In genomic region chr13:99218969-99219368, GRCh38 we compare ENCODE assay signal across 8 cellular contexts.
DNase-seq lines count a peak whose midpoint lies in the region; ATAC-seq and TF ChIP-seq lines count a peak whose summit lies in the region.

No MANE protein-coding gene starts in this region.

- H3K36me3 Mint-ChIP-seq in memory B cell = peaks cover 19% of the 10 kb centered on the region

- no peaks in the 10 kb centered on the region for H3K27me3 Mint-ChIP-seq in memory B cell

- TF ChIP-seq CTCF in GM13977 (IDR thresholded peaks at IDR 0.05; ENCODE audit: extremely low read depth, insufficient read depth, missing control alignments) = no peak

- in situ Hi-C loops in GM13977 (cut with MboI; ENCODE audit: low pct_unique_long_range_greater_than_20kb, low sequenced_read_pairs, unreplicated experiment) = no loop called here

- peaks cover 2% of the 10 kb centered on the region for H3K9me3 Mint-ChIP-seq in memory B cell

- ATAC-seq in GM18498 (IDR thresholded peaks at IDR 0.05; ENCODE audit: unreplicated experiment) = peak; percentile 66
- peak; percentile 45 for ATAC-seq in HG03060 (IDR thresholded peaks at IDR 0.05; ENCODE audit: low read depth, unreplicated experiment)
- peak; percentile 59 for ATAC-seq in memory B cell (ENCODE audit: low read depth)
- ATAC-seq in HG02970 (IDR thresholded peaks at IDR 0.05; ENCODE audit: low FRiP score, unreplicated experiment) = no peak

- DNase-seq in activated CD8-positive, alpha-beta memory T cell treated with anti-CD3 and anti-CD28 coated beads for 24 hours = peak; percentile 66
- DNase-seq in memory B cell (ENCODE audit: low spot score in 2 of 2) = no peak
- DNase-seq in GM13977 (ENCODE audit: low spot score) = no peak
- no peak for DNase-seq in SIG-M5 treated with dmso at 0.1 percent for 504 hours (lab: John Stamatoyannopoulos, UW; ENCODE audit: unreplicated experiment)
- no peak for DNase-seq in hepatic stellate cell (ENCODE audit: low spot score)

- no peak overlapping the region for H3K27ac Mint-ChIP-seq in memory B cell

- peaks cover 54% of the 10 kb centered on the region for H3K4me1 Mint-ChIP-seq in memory B cell

- H3K4me3 Mint-ChIP-seq in memory B cell = no peak overlapping the region
